Comparison of ENCODE assay signal across 15 cellular contexts in genomic region chr13:44129418-44129817, GRCh38.
DNase-seq lines count a peak whose midpoint lies in the region; ATAC-seq and TF ChIP-seq lines count a peak whose summit lies in the region.
"Had no signal": no experiment of that assay in that cellular context is flagged by ENCODE, and none has a peak within 500 bp of the region (broad histone marks: within the 10 kb centered on the region; RNA-seq: fewer than 3 reads in every experiment).

No MANE protein-coding gene starts in this region.

- H3K9ac ChIP-seq in skeletal muscle tissue (ENCODE audit: low read depth in 1 of 3, low read length in 3 of 3) (no peak overlapping the region), Karpas-422 (ENCODE audit: low read length) (no peak overlapping the region)
- H3K9ac ChIP-seq: BLaER1 had no signal

- TF ChIP-seq POLR2A in heart left ventricle (IDR thresholded peaks at IDR 0.05) = no peak

- no peak overlapping the region for H3K4me2 ChIP-seq in Karpas-422 (ENCODE audit: low read depth, low read length, poor library complexity, severe bottlenecking)
- H3K4me2 ChIP-seq: BLaER1 had no signal

- H3K27ac ChIP-seq in heart left ventricle (peak overlapping the region in 9 of 12 donors; percentile 32 to 77 (median 67)), right cardiac atrium (ENCODE audit: low read length) (peak overlapping the region; percentile 56), skeletal muscle tissue (ENCODE audit: low read depth, low read length) (peak overlapping the region; percentile 91), Karpas-422 (ENCODE audit: low read length) (no peak overlapping the region)
- H3K27ac ChIP-seq: BLaER1 had no signal

- H3K36me3 ChIP-seq in heart left ventricle = no peaks in the 10 kb centered on the region
- H3K36me3 ChIP-seq in skeletal muscle tissue (ENCODE audit: control insufficient read depth in 3 of 3, insufficient read depth in 3 of 3, low read length in 3 of 3) = no peaks in the 10 kb centered on the region
- no peaks in the 10 kb centered on the region for H3K36me3 ChIP-seq in Karpas-422 (ENCODE audit: insufficient read depth, low read length)
- H3K36me3 ChIP-seq: BLaER1 had no signal

- no peak overlapping the region for H2AFZ ChIP-seq in Karpas-422 (ENCODE audit: low read length)

- no peak overlapping the region for H3K4me3 ChIP-seq in heart left ventricle
- H3K4me3 ChIP-seq in right cardiac atrium (ENCODE audit: low read length) = no peak overlapping the region
- no peak overlapping the region for H3K4me3 ChIP-seq in skeletal muscle tissue (ENCODE audit: low read length in 3 of 3)
- H3K4me3 ChIP-seq in Karpas-422 (ENCODE audit: low read length) = no peak overlapping the region
- H3K4me3 ChIP-seq: BLaER1 had no signal

- H3K27me3 ChIP-seq in heart left ventricle (no peaks in the 10 kb centered on the region), right cardiac atrium (ENCODE audit: control insufficient read depth, insufficient read depth) (no peaks in the 10 kb centered on the region), skeletal muscle tissue (ENCODE audit: control insufficient read depth in 3 of 3, insufficient read depth in 3 of 3, low read length in 3 of 3) (no peaks in the 10 kb centered on the region), Karpas-422 (ENCODE audit: low read length) (0 out of 2 replicates have a peak, but pooled peaks cover under 1% of the 10 kb centered on the region)
- H3K27me3 ChIP-seq: BLaER1 had no signal

- H3K9me3 ChIP-seq in heart left ventricle = no peaks in the 10 kb centered on the region
- no peaks in the 10 kb centered on the region for H3K9me3 ChIP-seq in right cardiac atrium (ENCODE audit: control insufficient read depth, low read length)
- no peaks in the 10 kb centered on the region for H3K9me3 ChIP-seq in skeletal muscle tissue (ENCODE audit: control insufficient read depth in 3 of 3, low read length in 3 of 3)
- peaks cover under 1% of the 10 kb centered on the region; the same call in 1 of the 2 replicates for H3K9me3 ChIP-seq in Karpas-422 (ENCODE audit: low read length)
- H3K9me3 ChIP-seq: BLaER1 had no signal

- ATAC-seq in heart left ventricle (peak in 2 of 4 donors; percentile 6 to 21), right cardiac atrium (no peak), GM21619 (IDR thresholded peaks at IDR 0.05; ENCODE audit: unreplicated experiment) (no peak)

- 48 to 62% (median 55%) methylated on average over 2 of the region's 2 CpGs for WGBS in heart left ventricle, 4 donors
- 60% methylated on average over 2 of the region's 2 CpGs for WGBS in right cardiac atrium

- intact Hi-C loops in heart left ventricle (cut with DNase I) = no loop called here
- intact Hi-C loops in right cardiac atrium (cut with DNase I) = no loop called here

- no peak for TF ChIP-seq CTCF in heart left ventricle (IDR thresholded peaks at IDR 0.05)

- H3K4me1 ChIP-seq in heart left ventricle = peaks cover 0 to 35% (median 8%) of the 10 kb centered on the region in 12 donors
- H3K4me1 ChIP-seq in right cardiac atrium (ENCODE audit: control insufficient read depth, insufficient read depth, low read length) = peaks cover 2% of the 10 kb centered on the region
- H3K4me1 ChIP-seq in skeletal muscle tissue (ENCODE audit: control insufficient read depth in 3 of 3, insufficient read depth in 3 of 3, low read length in 3 of 3) = peaks cover 12 to 27% (median 16%) of the 10 kb centered on the region in 3 donors
- no peaks in the 10 kb centered on the region for H3K4me1 ChIP-seq in Karpas-422 (ENCODE audit: low read length)
- H3K4me1 ChIP-seq: BLaER1 had no signal

- no peaks in the 10 kb centered on the region for H3K9me2 ChIP-seq in Karpas-422 (replicated peaks; ENCODE audit: insufficient read depth, low read length)

- H3K79me2 ChIP-seq in Karpas-422 (ENCODE audit: low read length) = no peaks in the 10 kb centered on the region

- DNase-seq in cerebellar cortex (ENCODE audit: low spot score) (peak; percentile 62), heart left ventricle (no peak), right cardiac atrium (no peak), SK-N-DZ (ENCODE audit: low spot score) (no peak), Karpas-422 (no peak)
- DNase-seq: ACHN; CD4-positive, alpha-beta memory T cell; DMS153; DMS79; GF-D8; H9; IMR-90 had no signal

- H4K20me1 ChIP-seq in Karpas-422 (ENCODE audit: insufficient read depth, low read depth, low read length) = no peaks in the 10 kb centered on the region
- H4K20me1 ChIP-seq: BLaER1 had no signal
